8 cellular contexts compared by ENCODE assay signal in the genomic region with DNA sequence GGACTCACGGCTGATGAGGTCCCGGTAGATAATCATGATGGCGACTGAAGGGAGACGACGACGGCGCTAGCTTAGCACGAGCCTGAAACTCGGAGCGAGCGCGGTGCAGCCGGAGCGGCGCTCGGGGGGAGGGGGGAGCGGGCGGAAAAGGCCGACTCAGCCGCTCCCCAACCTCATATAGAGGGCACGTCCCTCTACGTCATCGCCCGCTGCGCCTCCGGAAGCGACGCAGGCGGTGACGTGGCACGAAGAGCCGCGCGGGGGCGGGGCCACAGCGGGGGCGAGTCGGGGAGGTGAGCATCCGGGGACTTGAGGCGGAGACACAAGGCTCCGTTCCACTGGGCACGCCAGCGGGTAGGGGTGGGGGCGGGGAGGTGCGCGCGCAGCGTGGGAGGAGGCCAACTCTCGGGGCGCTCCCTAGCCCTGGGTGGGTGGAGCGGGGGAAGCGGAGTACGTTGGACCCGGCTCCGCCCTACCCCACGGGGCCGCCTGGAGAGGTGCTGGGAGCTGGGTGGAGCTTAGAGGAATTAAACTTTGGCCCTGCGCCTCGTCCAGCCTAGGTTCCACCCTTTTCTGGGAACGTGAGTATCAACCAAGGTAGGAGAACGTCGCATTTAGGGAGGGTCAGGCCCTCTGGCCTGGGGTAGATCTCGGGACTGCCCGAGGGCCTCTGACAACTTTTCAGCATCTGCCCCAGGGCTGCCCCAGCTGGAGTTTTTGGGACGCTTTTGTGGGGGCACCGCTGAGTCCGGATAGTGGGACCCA. TPM values are rescaled to one million over a fixed set of nuclear protein-coding genes. Genes with fewer than 3 reads are reported as not detected.
A peak's percentile ranks its signal among the peaks of the same experiment; 100 is the strongest.
DNase-seq lines count a peak whose midpoint lies in the region; ATAC-seq, FAIRE-seq and TF ChIP-seq lines count a peak whose summit lies in the region.

A gene (minus strand): TSS at position 150 of the 765 bp plus-strand sequence. CDS start 114 bp downstream, at position 36.

- DNase-seq in D341Med (ENCODE audit: low spot score) (peak; percentile 99), HuH-7 (ENCODE audit: low spot score) (peak; percentile 93), activated T-cell treated with anti-CD3 and anti-CD28 coated beads for 1 hour (ENCODE audit: low read depth) (peak; percentile 100), endothelial cell of umbilical vein (ENCODE audit: low read depth, low spot score) (peak; percentile 99)
- peak; percentile 100 for DNase-seq in stimulated activated CD8-positive, alpha-beta memory T cell treated with anti-CD3 and anti-CD28 coated beads, Interleukin-4, amount 100 ng/mL, for 1 hour (ENCODE audit: low read depth in 2 of 2, low spot score in 1 of 2)

- H2AFZ ChIP-seq in OCI-LY3 (ENCODE audit: low read depth, low read length), result peak within 1 kb of the TSS; percentile 90
- peak within 1 kb of the TSS; percentile 98 for H2AFZ ChIP-seq in endothelial cell of umbilical vein (ENCODE audit: low read depth, low read length)

- peak; percentile 95 for FAIRE-seq in endothelial cell of umbilical vein (lab: Jason Lieb, UNC)

- H3K27me3 ChIP-seq in OCI-LY3 (ENCODE audit: low read depth, low read length) (no peaks in the 10 kb centered on the region), endothelial cell of umbilical vein (ENCODE audit: control insufficient read depth in 2 of 2, insufficient read depth in 2 of 2, low read length in 2 of 2) (no peaks in the 10 kb centered on the region), mononuclear cell (ENCODE audit: insufficient read depth, low read length) (no peaks in the 10 kb centered on the region)

- intact Hi-C loops in endothelial cell of umbilical vein (cut with micrococcal nuclease), result loop anchor here (1.0 to 5.0 kb wide), 4 partner anchors 12 to 711 kb away; a partner anchor contains a TSS

- H3K79me2 ChIP-seq in OCI-LY3 (ENCODE audit: low read length) (peaks cover 60% of the 10 kb centered on the region), endothelial cell of umbilical vein (ENCODE audit: control insufficient read depth, insufficient read depth, low read length) (peaks cover 61% of the 10 kb centered on the region)

- ATAC-seq in GM21515 (IDR thresholded peaks at IDR 0.05; ENCODE audit: unreplicated experiment), result peak; percentile 87

- POLR2A ChIA-PET in endothelial cell of umbilical vein (lab: Charles Lee), result interaction anchor here (0.7 to 3.9 kb wide), 4 partner anchors 10 to 124 kb away, joined by 3 to 38 read pairs (median 4); no protein-coding TSS in a partner anchor

- no peaks in the 10 kb centered on the region for H3K9me1 ChIP-seq in endothelial cell of umbilical vein (replicated peaks; ENCODE audit: control insufficient read depth, extremely low read depth, insufficient read depth, low read length)

- CTCF ChIA-PET in endothelial cell of umbilical vein (lab: Charles Lee), result interaction anchor here (1.0 to 3.9 kb wide), 12 partner anchors 9 to 294 kb away, joined by 3 to 15 read pairs (median 6); no protein-coding TSS in a partner anchor

- H3K9me3 ChIP-seq in OCI-LY3 (ENCODE audit: insufficient read depth, low read length) (no peaks in the 10 kb centered on the region), endothelial cell of umbilical vein (replicated peaks; ENCODE audit: control insufficient read depth, insufficient read depth, low read length) (no peaks in the 10 kb centered on the region), mononuclear cell (ENCODE audit: low read depth, low read length) (no peaks in the 10 kb centered on the region)

- H3K27ac ChIP-seq in OCI-LY3 (ENCODE audit: low read length) (peak within 1 kb of the TSS; percentile 78), endothelial cell of umbilical vein (ENCODE audit: insufficient read depth, low read depth, low read length) (peak within 1 kb of the TSS; percentile 91)

- BruUV-seq in endothelial cell of umbilical vein (replicated peaks; lab: Mats Ljungman, UMichigan), result no TSS peak

- dilution Hi-C loops in endothelial cell of umbilical vein (cut with MboI; ENCODE audit: extremely low pct_ligation_motif_present, low sequenced_read_pairs), result no loop called here

- TF ChIP-seq CTCF in OCI-LY3 (IDR thresholded peaks at IDR 0.05; ENCODE audit: low read depth, low read length) (no peak), endothelial cell of umbilical vein (IDR thresholded peaks at IDR 0.05; ENCODE audit: extremely low read depth in 1 of 2, insufficient read depth in 1 of 2, low read depth in 1 of 2, low read length in 2 of 2) (no peak)

- H4K20me1 ChIP-seq in OCI-LY3 (ENCODE audit: insufficient read depth, low read length), result peaks cover 42% of the 10 kb centered on the region
- H4K20me1 ChIP-seq in endothelial cell of umbilical vein (replicated peaks; ENCODE audit: control insufficient read depth, extremely low read depth, insufficient read depth, low read length), result peaks cover 27% of the 10 kb centered on the region

- TF ChIP-seq POLR2A in endothelial cell of umbilical vein (IDR thresholded peaks at IDR 0.05; ENCODE audit: low read depth, low read length), result peak; percentile 97

- peak within 1 kb of the TSS; percentile 93 for H3K4me2 ChIP-seq in OCI-LY3 (ENCODE audit: low read length)
- H3K4me2 ChIP-seq in endothelial cell of umbilical vein (ENCODE audit: insufficient read depth, low read length), result peak within 1 kb of the TSS; percentile 99

- H3K36me3 ChIP-seq in OCI-LY3 (replicated peaks; ENCODE audit: low read depth, low read length), result peaks cover 43% of the 10 kb centered on the region
- H3K36me3 ChIP-seq in endothelial cell of umbilical vein (ENCODE audit: control insufficient read depth in 2 of 2, extremely low read depth in 1 of 2, insufficient read depth in 2 of 2, low read length in 2 of 2), result peaks cover 16 to 35% of the 10 kb centered on the region in 2 experiments

- peak within 1 kb of the TSS; percentile 97 for H3K9ac ChIP-seq in OCI-LY3 (ENCODE audit: low read length)
- peak within 1 kb of the TSS; percentile 97 for H3K9ac ChIP-seq in endothelial cell of umbilical vein (replicated peaks; ENCODE audit: extremely low read depth, insufficient read depth, low read length)

- H3K4me1 ChIP-seq in OCI-LY3 (ENCODE audit: low read length) (peaks cover 19% of the 10 kb centered on the region), endothelial cell of umbilical vein (ENCODE audit: control insufficient read depth, extremely low read depth, insufficient read depth, low read length) (peaks cover 41% of the 10 kb centered on the region), mononuclear cell (ENCODE audit: insufficient read depth, low read length) (peaks cover 44% of the 10 kb centered on the region)

- H3K4me3 ChIP-seq in OCI-LY3 (ENCODE audit: low read length), result peak within 1 kb of the TSS; percentile 96
- peak within 1 kb of the TSS; percentile 84 to 99 (median 95) for H3K4me3 ChIP-seq in endothelial cell of umbilical vein (replicated peaks in 1 of 3; ENCODE audit: insufficient read depth in 1 of 3, low read depth in 1 of 3, low read length in 3 of 3)
- H3K4me3 ChIP-seq in mononuclear cell (ENCODE audit: low read length), result peak within 1 kb of the TSS; percentile 91

TF ChIP-seq in endothelial cell of umbilical vein, 7 proteins besides CTCF, POLR2A, EP300 and RAD21:
- TF ChIP-seq MYC (IDR thresholded peaks at IDR 0.05; ENCODE audit: low read depth, low read length) (no peak), JUN (IDR thresholded peaks at IDR 0.05; ENCODE audit: borderline replicate concordance, insufficient read depth, insufficient read length, low read depth) (peak; percentile 11), FOS (IDR thresholded peaks at IDR 0.05; ENCODE audit: borderline replicate concordance, insufficient read depth, low read length) (peak; percentile 47), GATA2 (IDR thresholded peaks at IDR 0.05; ENCODE audit: insufficient read depth, insufficient read length, low read depth, low read length) (no peak), POLR2AphosphoS5 (IDR thresholded peaks at IDR 0.05; ENCODE audit: insufficient read depth, low read depth, low read length) (peak; percentile 94), EZH2 (IDR thresholded peaks at IDR 0.05; ENCODE audit: borderline replicate concordance, low read depth, low read length, severe bottlenecking) (no peak)
- TF ChIP-seq, protein P1, sequence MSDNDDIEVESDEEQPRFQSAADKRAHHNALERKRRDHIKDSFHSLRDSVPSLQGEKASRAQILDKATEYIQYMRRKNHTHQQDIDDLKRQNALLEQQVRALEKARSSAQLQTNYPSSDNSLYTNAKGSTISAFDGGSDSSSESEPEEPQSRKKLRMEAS (IDR thresholded peaks at IDR 0.05; ENCODE audit: insufficient read depth, insufficient read length), result no peak

RNA-seq across cellular contexts. Expression of the gene that starts here (rescaled TPM):
- total RNA-seq in endothelial cell of umbilical vein (2,923 and 2,993 TPM in 2 replicates), mononuclear cell (8,838 TPM)
- polyA plus RNA-seq in endothelial cell of umbilical vein, result 2,609 and 4,330 TPM in 2 replicates
- 5,317 and 5,445 TPM in 2 replicates for polyA plus RNA-seq in endothelial cell of umbilical vein (2011; cell fraction: cytosol; rRNA removed)
- polyA plus RNA-seq in endothelial cell of umbilical vein (2011; cell fraction: nucleus; rRNA removed), result 1,147 and 1,337 TPM in 2 replicates
- polyA plus RNA-seq in endothelial cell of umbilical vein (2012), result 3,997 and 5,832 TPM in 2 replicates
- 1,207 and 1,277 TPM in 2 replicates for polyA minus RNA-seq in endothelial cell of umbilical vein
- 730 TPM for polyA minus RNA-seq in endothelial cell of umbilical vein (2011; cell fraction: cytosol; rRNA and poly(A)+ RNA removed)
- polyA minus RNA-seq in endothelial cell of umbilical vein (2011; cell fraction: nucleus; rRNA and poly(A)+ RNA removed), result 313 and 319 TPM in 2 replicates

Comparison
In these comparisons a context has a peak if more than half of its experiments do, and no peak if none do; other contexts are left out.
1. Peak in every context shown above with its lines: DNase-seq, ATAC-seq, H3K4me3 ChIP-seq and H3K27ac ChIP-seq.